8 cellular contexts compared by ENCODE assay signal in the genomic region with DNA sequence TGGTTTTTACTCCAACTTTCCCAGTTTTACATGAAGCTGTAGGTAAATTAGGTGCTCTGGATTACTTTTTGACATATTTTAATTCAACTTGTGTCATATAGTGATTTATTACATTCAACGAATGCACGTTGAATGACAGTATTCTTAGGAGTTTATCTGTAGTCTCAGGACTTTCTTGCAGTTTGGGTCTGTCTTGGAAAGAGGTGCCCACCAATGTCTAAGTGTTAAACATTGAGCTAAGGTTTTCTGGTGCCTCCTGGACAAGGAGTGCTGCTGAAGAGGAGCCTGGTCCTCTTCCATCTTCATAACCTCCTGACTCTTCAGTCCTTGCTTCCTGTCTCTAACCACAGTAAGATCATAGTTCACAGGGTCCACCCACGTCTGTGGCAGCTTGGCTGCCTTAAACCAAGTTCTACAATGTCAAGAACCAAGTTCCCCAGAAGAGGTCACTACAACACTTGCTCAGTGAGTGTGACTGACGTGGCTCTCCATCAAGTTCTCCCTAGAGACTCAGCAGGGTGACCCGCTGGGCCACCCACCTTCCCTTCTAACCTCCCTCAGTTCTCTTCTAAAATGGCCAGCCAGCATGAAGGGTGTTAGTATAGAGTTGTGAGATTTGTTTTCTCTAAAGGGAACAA. TPM values are rescaled to one million over a fixed set of nuclear protein-coding genes. Genes with fewer than 3 reads are reported as not detected.
DNase-seq lines count a peak whose midpoint lies in the region; ATAC-seq, FAIRE-seq and TF ChIP-seq lines count a peak whose summit lies in the region.

No MANE protein-coding gene starts in this region.

- H4K20me1 ChIP-seq in astrocyte (ENCODE audit: insufficient read depth, low read length): no peaks in the 10 kb centered on the region

- TF ChIP-seq CTCF in Panc1 (IDR thresholded peaks at IDR 0.05) (peak; percentile 78), astrocyte (IDR thresholded peaks at IDR 0.05; ENCODE audit: insufficient read depth, low read depth, low read length) (peak; percentile 7)

- in situ Hi-C loops in Panc1 (cut with HindIII; ENCODE audit: low pct_unique_long_range_greater_than_20kb, low sequenced_read_pairs): no loop called here

- H3K9me3 Mint-ChIP-seq in astrocyte (ENCODE audit: unreplicated experiment): no peaks in the 10 kb centered on the region
- H3K9me3 Mint-ChIP-seq in stimulated activated naive B cell treated with anti-CD40 and anti-IgM and Interleukin-4, amounts not matched to agents 10 μg/mL and 1 μg/mL and 100 μg/mL, for 72 hours: no peaks in the 10 kb centered on the region

- no peaks in the 10 kb centered on the region for H3K36me3 Mint-ChIP-seq in astrocyte (ENCODE audit: low read depth, unreplicated experiment)
- H3K36me3 Mint-ChIP-seq in stimulated activated naive B cell treated with anti-CD40 and anti-IgM and Interleukin-4, amounts not matched to agents 10 μg/mL and 1 μg/mL and 100 μg/mL, for 72 hours: no peaks in the 10 kb centered on the region

- H3K79me2 ChIP-seq in astrocyte (ENCODE audit: insufficient read depth, low read length): no peaks in the 10 kb centered on the region

- H3K4me1 ChIP-seq in Panc1 (ENCODE audit: control insufficient read depth, insufficient read depth, low read length): peaks cover 3% of the 10 kb centered on the region; the same call in 1 of the 2 replicates
- no peaks in the 10 kb centered on the region for H3K4me1 ChIP-seq in astrocyte (ENCODE audit: insufficient read depth, low read length)

- H2AFZ ChIP-seq in astrocyte (ENCODE audit: low read depth, low read length): no peak overlapping the region

- DNase-seq in SIG-M5 treated with dmso at 0.1 percent for 504 hours (lab: John Stamatoyannopoulos, UW; ENCODE audit: unreplicated experiment): peak; percentile 77
- DNase-seq in SIG-M5 (lab: John Stamatoyannopoulos, UW): no peak
- DNase-seq in HuH-7 (ENCODE audit: low spot score): peak; percentile 77
- peak; percentile 36 for DNase-seq in Panc1 (ENCODE audit: low read depth, low spot score)
- DNase-seq in astrocyte (ENCODE audit: low read depth): peak; percentile 22
- DNase-seq in left lobe of liver (ENCODE audit: low spot score): no peak
- peak; percentile 69 for DNase-seq in stimulated activated naive B cell treated with anti-CD40 and anti-IgM and Interleukin-4, amounts not matched to agents 10 μg/mL and 1 μg/mL and 100 μg/mL, for 72 hours

- peak overlapping the region; percentile 41 for H3K27ac Mint-ChIP-seq in astrocyte (ENCODE audit: unreplicated experiment)
- no peak overlapping the region for H3K27ac Mint-ChIP-seq in stimulated activated naive B cell treated with anti-CD40 and anti-IgM and Interleukin-4, amounts not matched to agents 10 μg/mL and 1 μg/mL and 100 μg/mL, for 72 hours

- BruUV-seq in Panc1 (replicated peaks; lab: Mats Ljungman, UMichigan): no TSS peak

- peaks cover 35% of the 10 kb centered on the region for H3K27me3 ChIP-seq in Panc1 (ENCODE audit: control insufficient read depth, insufficient read depth, low read length)
- H3K27me3 ChIP-seq in astrocyte (ENCODE audit: insufficient read depth, low read length): peaks cover 25% of the 10 kb centered on the region

- peaks cover 5% of the 10 kb centered on the region for H3K4me1 Mint-ChIP-seq in astrocyte (ENCODE audit: low read depth, unreplicated experiment)
- H3K4me1 Mint-ChIP-seq in stimulated activated naive B cell treated with anti-CD40 and anti-IgM and Interleukin-4, amounts not matched to agents 10 μg/mL and 1 μg/mL and 100 μg/mL, for 72 hours: peaks cover 10 to 13% of the 10 kb centered on the region in 2 donors

- H3K36me3 ChIP-seq in Panc1 (ENCODE audit: control insufficient read depth, insufficient read depth, low read length) (no peaks in the 10 kb centered on the region), astrocyte (ENCODE audit: insufficient read depth, low read length) (no peaks in the 10 kb centered on the region)

- H3K27me3 Mint-ChIP-seq in astrocyte (ENCODE audit: low read depth, unreplicated experiment): peaks cover 22% of the 10 kb centered on the region
- peaks cover 20 to 36% of the 10 kb centered on the region in 2 donors for H3K27me3 Mint-ChIP-seq in stimulated activated naive B cell treated with anti-CD40 and anti-IgM and Interleukin-4, amounts not matched to agents 10 μg/mL and 1 μg/mL and 100 μg/mL, for 72 hours

- no peak overlapping the region for H3K4me2 ChIP-seq in astrocyte (ENCODE audit: low read length)

- intact Hi-C loops in Panc1 (cut with micrococcal nuclease; ENCODE audit: unreplicated experiment): loop anchor here (1.0 to 10.0 kb wide), 3 partner anchors 92 to 435 kb away; no protein-coding TSS in a partner anchor

- H3K4me3 Mint-ChIP-seq in astrocyte (ENCODE audit: unreplicated experiment): no peak overlapping the region
- peak overlapping the region in 1 of 2 donors; percentile 39 for H3K4me3 Mint-ChIP-seq in stimulated activated naive B cell treated with anti-CD40 and anti-IgM and Interleukin-4, amounts not matched to agents 10 μg/mL and 1 μg/mL and 100 μg/mL, for 72 hours

- no peak overlapping the region for H3K27ac ChIP-seq in Panc1 (ENCODE audit: low read length)
- no peak overlapping the region for H3K27ac ChIP-seq in astrocyte (ENCODE audit: low read depth, low read length)

- no peak for FAIRE-seq in astrocyte (lab: Jason Lieb, UNC)

- H3K9me3 ChIP-seq in Panc1 (ENCODE audit: control insufficient read depth, insufficient read depth, low read depth, low read length): no peaks in the 10 kb centered on the region
- no peaks in the 10 kb centered on the region for H3K9me3 ChIP-seq in astrocyte (ENCODE audit: insufficient read depth, low read depth, low read length)

- POLR2A ChIA-PET in Panc1 (lab: Charles Lee): no interaction called here

- CTCF ChIA-PET in Panc1 (lab: Charles Lee): interaction anchor here (0.6 to 0.8 kb wide), 2 partner anchors 92 to 426 kb away, joined by 3 read pairs; no protein-coding TSS in a partner anchor

- H3K4me3 ChIP-seq in Panc1 (ENCODE audit: low read depth in 2 of 2, low read length in 2 of 2): no peak overlapping the region
- no peak overlapping the region for H3K4me3 ChIP-seq in astrocyte (ENCODE audit: insufficient read depth, low read depth, low read length)

- ATAC-seq in GM21786 (IDR thresholded peaks at IDR 0.05; ENCODE audit: unreplicated experiment) (peak; percentile 99), Panc1 (peak; percentile 97), left lobe of liver (peak; percentile 94)
- ATAC-seq in stimulated activated naive B cell treated with anti-CD40 and anti-IgM and Interleukin-4, amounts not matched to agents 10 μg/mL and 1 μg/mL and 100 μg/mL, for 72 hours (replicated peaks): peak; percentile 98 to 100

- no peak overlapping the region for H3K9ac ChIP-seq in astrocyte (ENCODE audit: low read length)

RNA-seq across cellular contexts. Expression of gene NPY, which starts 6.1 kb away (rescaled TPM):
- not detected for total RNA-seq in Panc1 (2021; ENCODE audit: unreplicated experiment)
- not detected for polyA plus RNA-seq in Panc1 (2012; ENCODE audit: insufficient read length)
- 0.57 TPM in 1 of 2 replicates, not detected in the other for total RNA-seq in astrocyte
- total RNA-seq in left lobe of liver: not detected

Comparison
In these comparisons a context has a peak if more than half of its experiments do, and no peak if none do; other contexts are left out.
1. DNase-seq: peak in SIG-M5 treated with dmso at 0.1 percent for 504 hours (single experiment), HuH-7 (single experiment), Panc1 (single experiment), astrocyte (single experiment) and stimulated activated naive B cell treated with anti-CD40 and anti-IgM and Interleukin-4, amounts not matched to agents 10 μg/mL and 1 μg/mL and 100 μg/mL, for 72 hours (single experiment); none in SIG-M5 (single experiment) and left lobe of liver (single experiment).
2. Peak in every context shown above with its lines, with median percentiles within 50 percentile points of each other: ATAC-seq.